In the genomic region with DNA sequence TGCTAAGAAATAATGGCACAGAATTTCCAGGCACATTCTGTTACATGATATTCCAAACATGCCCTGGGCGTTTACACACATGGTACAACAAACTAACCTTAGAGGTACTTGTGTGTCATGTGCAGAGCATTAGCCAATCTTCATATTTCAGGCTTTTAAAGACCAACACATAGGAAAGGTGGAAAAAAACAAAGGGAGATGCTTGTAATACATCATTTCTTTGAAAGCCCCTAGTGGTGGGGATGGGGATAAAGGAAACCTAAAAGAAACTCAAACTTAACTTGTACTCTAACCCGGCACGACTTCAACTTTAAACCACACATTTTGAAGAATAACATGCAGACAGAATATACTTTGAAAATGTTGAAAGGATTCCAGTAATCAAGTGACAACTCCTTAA, we compare ENCODE assay signal across 1 cellular context.
TF ChIP-seq lines count a peak whose summit lies in the region.

No MANE protein-coding gene starts in this region.

TF ChIP-seq in H1, 55 proteins besides CTCF, POLR2A, EP300 and RAD21 (continued from another document):
- no peak for TF ChIP-seq GABPA (IDR thresholded peaks at IDR 0.05; ENCODE audit: borderline replicate concordance, insufficient read depth, low read length)
- TF ChIP-seq TAF7 (optimal IDR thresholded peaks at IDR 0.05; ENCODE audit: borderline replicate concordance, low read depth, low read length): no peak
- no peak for TF ChIP-seq TCF12 (IDR thresholded peaks at IDR 0.05; ENCODE audit: low read depth, low read length)
- no peak for TF ChIP-seq RFX5 (IDR thresholded peaks at IDR 0.05; ENCODE audit: borderline replicate concordance, low read depth, low read length)
- no peak for TF ChIP-seq POU5F1 (IDR thresholded peaks at IDR 0.05; ENCODE audit: low read depth, low read length)
